1 cellular context compared by ENCODE assay signal in the genomic region with DNA sequence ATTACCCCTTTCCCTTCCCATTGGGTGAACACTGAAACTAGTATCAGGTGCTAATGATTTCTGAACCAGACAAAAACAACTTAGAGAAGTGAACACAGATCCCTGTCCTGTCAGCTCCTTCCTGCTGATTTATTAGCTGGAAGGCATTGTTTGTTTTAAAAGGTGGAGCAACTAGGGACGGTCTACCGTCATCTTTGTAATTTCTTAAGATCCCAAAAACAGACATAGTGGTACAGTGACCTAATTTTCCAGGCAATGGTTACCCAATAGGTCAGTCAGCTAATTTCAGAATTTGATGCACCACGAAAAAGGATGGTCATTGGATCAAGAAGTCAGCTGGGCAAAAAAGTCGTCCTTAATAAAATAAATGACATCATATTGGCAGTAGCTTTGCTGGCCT.
TF ChIP-seq lines count a peak whose summit lies in the region.

No MANE protein-coding gene starts in this region.

TF ChIP-seq in K562, 482 proteins besides CTCF, POLR2A, EP300 and RAD21:
- TF ChIP-seq ATF6 (CRISPR knock-in tag; IDR thresholded peaks at IDR 0.05) = no peak
- TF ChIP-seq, protein P1, sequence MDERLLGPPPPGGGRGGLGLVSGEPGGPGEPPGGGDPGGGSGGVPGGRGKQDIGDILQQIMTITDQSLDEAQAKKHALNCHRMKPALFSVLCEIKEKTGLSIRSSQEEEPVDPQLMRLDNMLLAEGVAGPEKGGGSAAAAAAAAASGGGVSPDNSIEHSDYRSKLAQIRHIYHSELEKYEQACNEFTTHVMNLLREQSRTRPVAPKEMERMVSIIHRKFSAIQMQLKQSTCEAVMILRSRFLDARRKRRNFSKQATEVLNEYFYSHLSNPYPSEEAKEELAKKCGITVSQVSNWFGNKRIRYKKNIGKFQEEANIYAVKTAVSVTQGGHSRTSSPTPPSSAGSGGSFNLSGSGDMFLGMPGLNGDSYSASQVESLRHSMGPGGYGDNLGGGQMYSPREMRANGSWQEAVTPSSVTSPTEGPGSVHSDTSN (CRISPR knock-in tag; IDR thresholded peaks at IDR 0.05; ENCODE audit: low read depth) = no peak
- TF ChIP-seq, protein P1 (tag; conservative IDR thresholded peaks at IDR 0.05; ENCODE audit: low read depth) = peak; percentile 19; the same call in 1 of the 2 replicates
